ENCODE assay signal across 14 cellular contexts in the genomic region with DNA sequence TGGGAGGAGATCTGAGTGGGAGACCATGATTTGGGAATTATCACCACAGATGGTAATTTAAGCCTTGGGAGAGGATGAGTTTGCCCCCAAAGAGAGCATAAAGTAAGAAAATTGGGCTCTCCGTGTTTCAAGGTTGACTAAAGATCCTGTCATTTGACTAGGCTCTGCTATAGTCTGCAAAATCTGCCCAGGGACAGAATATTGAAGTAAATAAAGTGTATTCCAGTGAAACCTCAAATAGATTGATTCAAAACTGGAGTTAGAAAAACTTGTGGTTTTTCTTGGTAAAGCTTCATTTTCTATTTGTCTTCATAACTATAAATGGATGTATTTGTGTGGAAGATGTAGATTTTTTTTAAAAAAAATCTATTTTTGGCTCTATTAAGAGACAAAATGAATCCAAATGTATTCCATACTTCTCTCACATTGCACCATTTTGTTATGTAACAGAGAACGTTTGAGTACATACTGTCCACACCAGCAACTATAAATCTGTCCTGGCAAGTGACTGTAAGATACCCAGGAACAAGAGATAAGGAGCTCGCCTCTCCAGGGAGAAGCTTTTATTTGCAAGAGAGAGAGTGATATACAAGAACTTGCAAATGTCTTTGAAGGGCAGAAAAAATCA.
DNase-seq lines count a peak whose midpoint lies in the region; ATAC-seq and TF ChIP-seq lines count a peak whose summit lies in the region.
"Had no signal": no experiment of that assay in that cellular context is flagged by ENCODE, and none has a peak within 500 bp of the region (broad histone marks: within the 10 kb centered on the region; RNA-seq: fewer than 3 reads in every experiment).

No MANE protein-coding gene starts in this region.

- ATAC-seq in Right ventricle myocardium inferior: peak; percentile 80
- ATAC-seq in left cardiac atrium: peak; percentile 45
- no peak for ATAC-seq in HG03045 (IDR thresholded peaks at IDR 0.05; ENCODE audit: unreplicated experiment)

- no peaks in the 10 kb centered on the region for H3K27me3 ChIP-seq in ovary
- no peaks in the 10 kb centered on the region for H3K27me3 ChIP-seq in uterus

- H3K4me1 ChIP-seq in ovary (ENCODE audit: insufficient read depth) (peaks cover 33% of the 10 kb centered on the region), uterus (peaks cover 4 to 25% of the 10 kb centered on the region in 2 donors)

- H3K4me3 ChIP-seq in ovary (no peak overlapping the region), uterus (no peak overlapping the region)

- intact Hi-C loops in Right ventricle myocardium inferior (cut with DNase I): loop anchor here (5.0 kb wide), 1 partner anchor 73 kb away; no protein-coding TSS in a partner anchor
- intact Hi-C loops in cardiac septum (cut with DNase I): no loop called here
- intact Hi-C loops in left cardiac atrium (cut with DNase I): no loop called here
- intact Hi-C loops in ovary (cut with DNase I): loop anchor here in 3 of 4 donors (10.0 kb wide), 2 partner anchors 75 to 125 kb away; no protein-coding TSS in a partner anchor
- intact Hi-C loops in uterus (cut with DNase I; ENCODE audit: low total_unique reads): loop anchor here (10.0 kb wide), 1 partner anchor 205 kb away; no protein-coding TSS in a partner anchor

- no peaks in the 10 kb centered on the region for H3K9me3 ChIP-seq in ovary
- H3K9me3 ChIP-seq in uterus: no peaks in the 10 kb centered on the region

- 8 to 16% (median 12%) methylated on average over 3 of the region's 3 CpGs for WGBS in ovary, 3 donors

- H3K36me3 ChIP-seq in ovary (no peaks in the 10 kb centered on the region), uterus (no peaks in the 10 kb centered on the region)

- H3K27ac ChIP-seq in ovary: peak overlapping the region; percentile 23 to 42
- peak overlapping the region; percentile 98 to 99 for H3K27ac ChIP-seq in uterus

- peak; percentile 93 for TF ChIP-seq EP300 in ovary (IDR thresholded peaks at IDR 0.05)

- TF ChIP-seq POLR2A in ovary (IDR thresholded peaks at IDR 0.05) (no peak), uterus (IDR thresholded peaks at IDR 0.05) (peak in 1 of 2 donors; percentile 16)

- DNase-seq in Right ventricle myocardium inferior (ENCODE audit: missing footprints): no peak
- no peak for DNase-seq in cardiac septum (ENCODE audit: low spot score)
- no peak for DNase-seq in left cardiac atrium
- DNase-seq in ovary: no peak
- peak in 1 of 2 donors; percentile 66 for DNase-seq in uterus
- no peak for DNase-seq in KBM-7
- DNase-seq in SHP77 (lab: John Stamatoyannopoulos, UW): no peak
- DNase-seq: ACHN; activated T-cell treated with anti-CD3 and anti-CD28 coated beads, Interleukin-2, amount 50 U/mL, for 48 hours; central memory CD4-positive, alpha-beta T cell; NCI-H1092 treated with DMSO at 0.1 percent for 48 hours; NCI-H510A; SIG-M5 had no signal

- TF ChIP-seq CTCF in ovary (IDR thresholded peaks at IDR 0.05): no peak
- TF ChIP-seq CTCF in uterus (IDR thresholded peaks at IDR 0.05): no peak

- in situ Hi-C loops in KBM-7 (cut with MboI; ENCODE audit: low pct_unique_long_range_greater_than_20kb, low sequenced_read_pairs): no loop called here

Comparison
In these comparisons a context has a peak if more than half of its experiments do, and no peak if none do; other contexts are left out.
1. intact Hi-C loops: an anchor here in Right ventricle myocardium inferior (5.0 kb wide), ovary (10.0 kb wide) and uterus (10.0 kb wide); none called in cardiac septum and left cardiac atrium.